ENCODE assay signal across 8 cellular contexts in the genomic region with DNA sequence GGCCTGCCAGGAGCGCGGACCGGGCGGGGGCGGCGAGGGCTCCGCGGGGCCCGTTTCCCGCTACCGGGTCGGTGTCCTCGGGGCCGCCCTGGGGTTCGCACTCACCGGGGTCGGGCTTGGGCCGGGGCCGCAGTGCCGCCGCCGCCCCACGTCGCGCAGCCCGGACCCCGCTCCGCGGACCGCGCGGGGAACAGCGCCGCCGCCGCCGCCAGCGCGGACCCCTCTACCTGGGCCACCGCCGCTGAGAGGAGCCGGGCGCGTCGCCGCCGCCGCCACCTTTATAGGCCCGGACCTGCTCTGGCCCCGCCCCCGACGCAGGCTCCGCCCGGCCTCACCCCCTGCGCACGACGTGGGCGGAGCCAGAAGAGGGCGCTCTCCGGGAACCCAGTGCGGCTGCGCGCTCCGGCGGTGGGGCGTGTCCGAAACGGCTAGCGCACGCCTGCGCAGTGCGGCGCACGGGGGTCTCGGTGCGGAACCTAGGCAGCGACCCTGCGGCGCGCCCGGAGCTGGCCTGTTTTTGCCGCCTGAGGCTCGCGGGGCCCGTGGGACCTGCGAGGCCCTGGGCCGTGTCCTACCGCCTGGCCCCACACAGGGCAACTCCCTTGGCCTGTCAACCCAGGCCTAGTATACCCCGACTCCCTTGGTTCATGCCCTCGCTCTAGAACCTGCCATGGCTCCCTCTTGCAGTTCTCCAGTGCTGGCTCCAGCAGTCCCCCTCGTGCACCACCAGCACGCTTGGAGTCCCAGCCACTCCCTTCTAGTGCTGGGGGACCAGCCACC. TPM values are rescaled to one million over a fixed set of nuclear protein-coding genes. Genes with fewer than 3 reads are reported as not detected.
DNase-seq lines count a peak whose midpoint lies in the region; ATAC-seq and TF ChIP-seq lines count a peak whose summit lies in the region.

A gene (minus strand): TSS at position 254 of the 780 bp plus-strand sequence. CDS start 393 bp downstream, outside the sequence.

- H3K36me3 ChIP-seq in colonic mucosa: peaks cover 3% of the 10 kb centered on the region

- no peaks in the 10 kb centered on the region for H3K27me3 ChIP-seq in colonic mucosa

- DNase-seq in AG09319 (ENCODE audit: extremely low read depth, low read depth) (peak; percentile 59), NCI-H446 (lab: John Stamatoyannopoulos, UW) (peak; percentile 87 to 98), colonic mucosa (peak; percentile 94), left kidney (ENCODE audit: low read depth, low spot score) (peak; percentile 96)
- DNase-seq in activated CD4-positive, alpha-beta T cell treated with anti-CD3 and anti-CD28 coated beads for 48 hours: peak; percentile 96
- peak; percentile 96 for DNase-seq in stimulated activated CD4-positive, alpha-beta T cell treated with anti-CD3 and anti-CD28 coated beads, Interleukin-2, amount 100 ng/mL, for 24 hours

- H3K9me3 ChIP-seq in colonic mucosa: no peaks in the 10 kb centered on the region

- peaks cover 34% of the 10 kb centered on the region for H3K4me1 ChIP-seq in colonic mucosa

- peak within 1 kb of the TSS; percentile 94 for H3K27ac ChIP-seq in colonic mucosa

- H3K9ac ChIP-seq in colonic mucosa (ENCODE audit: low read depth in 2 of 2, low read length in 2 of 2): peak within 1 kb of the TSS; percentile 94 to 100

- ATAC-seq in GM18909 (IDR thresholded peaks at IDR 0.05; ENCODE audit: poor library complexity, unreplicated experiment): peak; percentile 57
- peak; percentile 66 for ATAC-seq in HG03175 (IDR thresholded peaks at IDR 0.05; ENCODE audit: unreplicated experiment)

- peak; percentile 41 for TF ChIP-seq CTCF in AG09319 (IDR thresholded peaks at IDR 0.05; ENCODE audit: low read depth, low read length)
- TF ChIP-seq CTCF in colonic mucosa (IDR thresholded peaks at IDR 0.05): peak; percentile 26

- H3K4me3 ChIP-seq in colonic mucosa: peak within 1 kb of the TSS; percentile 89

- intact Hi-C loops in colonic mucosa (cut with DNase I): no loop called here

RNA-seq across cellular contexts. Expression of the gene that starts here (rescaled TPM):
- total RNA-seq in colonic mucosa: 100 to 1,000 TPM; 358 to 589 TPM

Comparison
In these comparisons a context has a peak if more than half of its experiments do, and no peak if none do; other contexts are left out.
1. Peak in every context shown above with its lines: DNase-seq, ATAC-seq, H3K4me3 ChIP-seq and H3K27ac ChIP-seq.